ENCODE assay signal across 1 cellular context in genomic region chr17:34581446-34582184, GRCh38.
A peak's percentile ranks its signal among the peaks of the same experiment; 100 is the strongest.
TF ChIP-seq lines count a peak whose summit lies in the region.

No MANE protein-coding gene starts in this region.

TF ChIP-seq in HEK293, 187 proteins besides CTCF, POLR2A, EP300 and RAD21:
- TF ChIP-seq ELK4 (IDR thresholded peaks at IDR 0.05; ENCODE audit: borderline replicate concordance, low read depth, low read length) (no peak), SCRT2 (tag by site-specific recombination; IDR thresholded peaks at IDR 0.05) (peak; percentile 91), ZNF394 (tag by site-specific recombination; IDR thresholded peaks at IDR 0.05; ENCODE audit: borderline replicate concordance) (peak; percentile 73; the same call in 1 of the 2 replicates), PATZ1 (tag by site-specific recombination; IDR thresholded peaks at IDR 0.05) (peak; percentile 50), ZNF626 (tag by site-specific recombination; IDR thresholded peaks at IDR 0.05) (no peak), ZBTB26 (tag by site-specific recombination; optimal IDR thresholded peaks at IDR 0.05) (peak; percentile 52), KLF1 (tag by site-specific recombination; IDR thresholded peaks at IDR 0.05) (peak; percentile 18; the same call in 1 of the 2 replicates), ZNF398 (tag by site-specific recombination; IDR thresholded peaks at IDR 0.05) (peak; percentile 41; the same call in 1 of the 2 replicates), ZBTB20 (tag by site-specific recombination; IDR thresholded peaks at IDR 0.05) (peak; percentile 18; the same call in 1 of the 2 replicates), ZNF341 (tag by site-specific recombination; IDR thresholded peaks at IDR 0.05; ENCODE audit: low read depth) (peak; percentile 89), SP7 (tag by site-specific recombination; IDR thresholded peaks at IDR 0.05) (no peak), IKZF3 (tag by site-specific recombination; IDR thresholded peaks at IDR 0.05) (0 out of 2 replicates have a peak, but pooled peaks have one; percentile 27), ZBTB17 (tag by site-specific recombination; IDR thresholded peaks at IDR 0.05) (peak; percentile 74; the same call in 1 of the 2 replicates)
